Comparison of ENCODE assay signal across 21 cellular contexts in the genomic region with DNA sequence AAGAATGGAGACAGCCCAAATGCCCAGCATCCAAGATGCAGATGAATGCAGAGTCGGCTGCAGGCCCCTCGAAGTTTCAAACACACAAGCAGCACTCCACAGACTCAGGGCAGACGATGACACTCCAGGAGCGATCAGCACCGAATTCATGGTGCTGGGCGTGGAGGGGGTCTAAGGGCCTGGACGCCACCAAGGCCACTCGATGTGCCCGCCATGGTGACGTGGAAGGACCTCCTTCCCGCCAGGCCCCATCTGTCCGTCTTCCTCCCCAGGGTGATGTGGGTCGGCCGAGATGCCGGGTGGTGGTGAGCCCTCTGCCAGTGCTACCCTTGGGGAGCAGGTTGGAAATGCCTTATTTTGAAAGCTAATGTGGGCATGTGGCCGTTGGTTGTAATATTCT. TPM values are rescaled to one million over a fixed set of nuclear protein-coding genes. Genes with fewer than 3 reads are reported as not detected.
"Had no signal": no experiment of that assay in that cellular context is flagged by ENCODE, and none has a peak within 500 bp of the region (broad histone marks: within the 10 kb centered on the region; RNA-seq: fewer than 3 reads in every experiment).

No MANE protein-coding gene starts in this region.

- H3K4me3 ChIP-seq: body of pancreas, colonic mucosa, esophagus squamous epithelium, SK-N-MC, uterus had no signal

- H3K4me1 ChIP-seq: body of pancreas, colonic mucosa, esophagus squamous epithelium, uterus had no signal

- H3K36me3 Mint-ChIP-seq: activated naive CD8-positive, alpha-beta T cell treated with anti-CD3 and anti-CD28 coated beads for 36 hours had no signal

- H3K36me3 ChIP-seq: colonic mucosa, esophagus squamous epithelium, uterus had no signal

- ATAC-seq: body of pancreas had no signal

- H3K27me3 ChIP-seq: body of pancreas, colonic mucosa, uterus had no signal

- H3K4me3 Mint-ChIP-seq: activated naive CD8-positive, alpha-beta T cell treated with anti-CD3 and anti-CD28 coated beads for 36 hours; nephron progenitor cell had no signal

- H3K4me1 Mint-ChIP-seq: activated naive CD8-positive, alpha-beta T cell treated with anti-CD3 and anti-CD28 coated beads for 36 hours; nephron progenitor cell had no signal

- H3K27ac ChIP-seq: body of pancreas, colonic mucosa, esophagus squamous epithelium, SK-N-MC, uterus had no signal

- H3K27ac Mint-ChIP-seq: activated naive CD8-positive, alpha-beta T cell treated with anti-CD3 and anti-CD28 coated beads for 36 hours; nephron progenitor cell had no signal

- H3K9me3 ChIP-seq: body of pancreas, colonic mucosa, uterus had no signal

- DNase-seq: activated CD4-positive, alpha-beta T cell treated with anti-CD3 and anti-CD28 coated beads, Interleukin-2, amount 50 U/mL, for 1 hour; activated CD8-positive, alpha-beta memory T cell treated with anti-CD3 and anti-CD28 coated beads for 24 hours; activated gamma-delta T cell; activated naive CD8-positive, alpha-beta T cell treated with anti-CD3 and anti-CD28 coated beads for 36 hours; amygdala; colonic mucosa; effector CD4-positive, alpha-beta T cell; esophagus squamous epithelium; hypothalamus; kidney glomerular epithelial cell; nephron progenitor cell; stimulated activated CD4-positive, alpha-beta T cell treated with anti-CD3 and anti-CD28 coated beads, Interleukin-4, amount 100 ng/mL, for 24 hours; stimulated activated naive CD4-positive, alpha-beta T cell treated with Interleukin-2 at 50 U/mL for 16 hours; uterus had no signal

RNA-seq across cellular contexts. Expression of a gene that starts 9.4 kb away (rescaled TPM):
- total RNA-seq: fibroblast of villous mesenchyme had no signal

RNA-seq across cellular contexts. Expression of a gene that starts 58.0 kb away (rescaled TPM):
- total RNA-seq: activated naive CD8-positive, alpha-beta T cell treated with anti-CD3 and anti-CD28 coated beads for 36 hours; endothelial cell of umbilical vein; esophagus squamous epithelium; fibroblast of villous mesenchyme; lower leg skin; skeletal muscle tissue; temporal lobe; uterus had no signal
- polyA plus RNA-seq: endothelial cell of umbilical vein had no signal
